ENCODE assay signal across 8 cellular contexts in genomic region chr11:19071255-19071654, GRCh38. TPM values are rescaled to one million over a fixed set of nuclear protein-coding genes. Genes with fewer than 3 reads are reported as not detected.
A peak's percentile ranks its signal among the peaks of the same experiment; 100 is the strongest.
DNase-seq lines count a peak whose midpoint lies in the region; ATAC-seq and TF ChIP-seq lines count a peak whose summit lies in the region.

No MANE protein-coding gene starts in this region.

- H3K9me3 Mint-ChIP-seq in activated naive CD8-positive, alpha-beta T cell treated with anti-CD3 and anti-CD28 coated beads, Interleukin-2, amount 10 ng/mL, durations not matched to agents 7 days and 5 days = peaks cover 3% of the 10 kb centered on the region

- H3K36me3 ChIP-seq in SK-N-MC (ENCODE audit: insufficient read depth, low read length) = no peaks in the 10 kb centered on the region

- peak overlapping the region; percentile 31; the same call in 1 of the 2 replicates for H3K4me3 ChIP-seq in GM12865 (ENCODE audit: low read depth, low read length)
- no peak overlapping the region for H3K4me3 ChIP-seq in SK-N-MC

- no peak overlapping the region for H3K27ac ChIP-seq in SK-N-MC

- intact Hi-C loops in left ventricle myocardium superior (cut with micrococcal nuclease) = no loop called here

- ATAC-seq in HG02571 (IDR thresholded peaks at IDR 0.05; ENCODE audit: unreplicated experiment) (peak; percentile 93), left ventricle myocardium superior (peak; percentile 93), HG02840 (IDR thresholded peaks at IDR 0.05; ENCODE audit: low FRiP score, unreplicated experiment) (no peak)
- peak; percentile 71 for ATAC-seq in activated naive CD8-positive, alpha-beta T cell treated with anti-CD3 and anti-CD28 coated beads, Interleukin-2, amount 10 ng/mL, durations not matched to agents 7 days and 5 days (ENCODE audit: low read depth)

- peak; percentile 98 for TF ChIP-seq CTCF in GM12865 (IDR thresholded peaks at IDR 0.05; ENCODE audit: insufficient read depth, low read depth, low read length, missing control alignments)

- peaks cover 5% of the 10 kb centered on the region for H3K4me1 Mint-ChIP-seq in activated naive CD8-positive, alpha-beta T cell treated with anti-CD3 and anti-CD28 coated beads, Interleukin-2, amount 10 ng/mL, durations not matched to agents 7 days and 5 days

- no peak overlapping the region for H3K27ac Mint-ChIP-seq in activated naive CD8-positive, alpha-beta T cell treated with anti-CD3 and anti-CD28 coated beads, Interleukin-2, amount 10 ng/mL, durations not matched to agents 7 days and 5 days

- no peaks in the 10 kb centered on the region for H3K36me3 Mint-ChIP-seq in activated naive CD8-positive, alpha-beta T cell treated with anti-CD3 and anti-CD28 coated beads, Interleukin-2, amount 10 ng/mL, durations not matched to agents 7 days and 5 days

- DNase-seq in GM12865 (ENCODE audit: low read depth) (peak; percentile 76), NAMALWA (ENCODE audit: low spot score) (peak; percentile 84), SK-N-MC (ENCODE audit: low read depth, low spot score) (peak; percentile 66), left ventricle myocardium superior (peak; percentile 73), retina (peak; percentile 70)
- DNase-seq in activated naive CD8-positive, alpha-beta T cell treated with anti-CD3 and anti-CD28 coated beads, Interleukin-2, amount 10 ng/mL, durations not matched to agents 7 days and 5 days = peak; percentile 52

- POLR2A ChIA-PET in activated naive CD8-positive, alpha-beta T cell treated with anti-CD3 and anti-CD28 coated beads, Interleukin-2, amount 10 ng/mL, durations not matched to agents 7 days and 5 days (lab: Charles Lee) = no interaction called here

- peaks cover 12% of the 10 kb centered on the region for H3K27me3 Mint-ChIP-seq in activated naive CD8-positive, alpha-beta T cell treated with anti-CD3 and anti-CD28 coated beads, Interleukin-2, amount 10 ng/mL, durations not matched to agents 7 days and 5 days

- H3K9ac ChIP-seq in SK-N-MC (ENCODE audit: insufficient read length) = no peak overlapping the region

- H3K9me3 ChIP-seq in SK-N-MC (ENCODE audit: low read depth, low read length) = no peaks in the 10 kb centered on the region

- H3K4me3 Mint-ChIP-seq in activated naive CD8-positive, alpha-beta T cell treated with anti-CD3 and anti-CD28 coated beads, Interleukin-2, amount 10 ng/mL, durations not matched to agents 7 days and 5 days = peak overlapping the region; percentile 62

RNA-seq across cellular contexts. Expression of gene MRGPRX2, which starts 10.7 kb away (rescaled TPM):
- not detected for total RNA-seq in activated naive CD8-positive, alpha-beta T cell treated with anti-CD3 and anti-CD28 coated beads, Interleukin-2, amount 10 ng/mL, durations not matched to agents 7 days and 5 days
- total RNA-seq in left ventricle myocardium superior = not detected

RNA-seq across cellular contexts. Expression of gene ZDHHC13, which starts 45.7 kb away (rescaled TPM):
- total RNA-seq in activated naive CD8-positive, alpha-beta T cell treated with anti-CD3 and anti-CD28 coated beads, Interleukin-2, amount 10 ng/mL, durations not matched to agents 7 days and 5 days = 10 to 100 TPM; 21.2 to 21.3 TPM
- total RNA-seq in left ventricle myocardium superior = 5.9 TPM
